Comparison of ENCODE assay signal across 16 cellular contexts in genomic region chr11:99781074-99781473, GRCh38.
"Had no signal": no experiment of that assay in that cellular context is flagged by ENCODE, and none has a peak within 500 bp of the region (broad histone marks: within the 10 kb centered on the region; RNA-seq: fewer than 3 reads in every experiment).

No MANE protein-coding gene starts in this region.

- H3K4me3 ChIP-seq: ascending aorta, lower lobe of right lung, tibial nerve, uterus had no signal

- DNase-seq: activated CD4-positive, alpha-beta T cell treated with anti-CD3 and anti-CD28 coated beads, Interleukin-2, amount 50 U/mL, for 1 hour; activated CD8-positive, alpha-beta memory T cell treated with anti-CD3 and anti-CD28 coated beads for 24 hours; activated naive CD4-positive, alpha-beta T cell; activated naive CD8-positive, alpha-beta T cell treated with anti-CD3 and anti-CD28 coated beads, Interleukin-2, amount 10 ng/mL, durations not matched to agents 7 days and 5 days; erythroblast; left colon; lower lobe of right lung; nucleus accumbens; posterior cingulate gyrus; retina; stimulated activated CD4-positive, alpha-beta T cell treated with anti-CD3 and anti-CD28 coated beads, Interleukin-15, amount 100 ng/mL, for 24 hours; stimulated activated CD4-positive, alpha-beta T cell treated with anti-CD3 and anti-CD28 coated beads, Interleukin-4, amount 100 ng/mL, for 24 hours; stimulated activated naive CD4-positive, alpha-beta T cell; uterus had no signal
